In the genomic region with DNA sequence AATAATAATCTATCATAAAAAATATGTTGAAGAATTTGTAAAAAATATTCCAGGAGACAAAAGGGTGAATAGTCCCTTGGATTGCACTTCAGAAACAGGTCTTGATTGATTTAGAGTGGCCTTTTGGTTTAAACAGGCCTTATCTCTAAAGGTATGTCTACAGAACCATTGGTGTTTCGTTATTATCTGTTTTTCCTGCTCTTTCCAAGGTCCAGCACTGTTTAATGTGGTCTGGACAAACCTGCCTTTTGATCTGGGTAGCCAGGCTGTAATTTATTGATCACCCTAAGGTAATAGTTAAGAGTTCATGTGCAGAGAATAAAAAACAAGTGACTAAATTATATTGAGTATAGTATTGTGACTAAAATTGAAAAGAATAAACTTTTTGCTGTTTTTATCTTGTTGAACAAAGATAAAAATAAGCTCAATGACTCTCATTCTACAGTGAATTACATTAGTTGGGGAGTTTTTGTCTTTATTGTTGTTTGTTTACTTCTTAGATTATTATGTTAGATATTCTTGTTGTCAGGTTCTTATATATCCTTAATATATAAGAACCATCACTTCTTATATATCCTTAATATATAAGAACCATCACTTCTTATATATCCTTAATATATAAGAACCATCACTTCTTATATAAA, we compare ENCODE assay signal across 1 cellular context.
A peak's percentile ranks its signal among the peaks of the same experiment; 100 is the strongest.
TF ChIP-seq lines count a peak whose summit lies in the region.

No MANE protein-coding gene starts in this region.

TF ChIP-seq in HepG2, 621 proteins besides CTCF, POLR2A, EP300 and RAD21 (continued from another document and continues in another):
- TF ChIP-seq POGK (CRISPR knock-in tag; conservative IDR thresholded peaks at IDR 0.05) (no peak), ZBTB44 (CRISPR knock-in tag; IDR thresholded peaks at IDR 0.05) (no peak), MTA3 (CRISPR knock-in tag; IDR thresholded peaks at IDR 0.05) (no peak), PHB2 (IDR thresholded peaks at IDR 0.05; ENCODE audit: partially characterized antibody) (no peak), MAX (IDR thresholded peaks at IDR 0.05) (peak; percentile 24; the same call in 1 of the 2 replicates), TBL1XR1 (IDR thresholded peaks at IDR 0.05; ENCODE audit: borderline replicate concordance, low read length, partially characterized antibody) (peak; percentile 87), HNRNPLL (IDR thresholded peaks at IDR 0.05; ENCODE audit: low read depth, low read length, poor library complexity, severe bottlenecking) (no peak), ZNF644 (CRISPR knock-in tag; IDR thresholded peaks at IDR 0.05; ENCODE audit: low read depth) (no peak), POLR2AphosphoS5 (IDR thresholded peaks at IDR 0.05; ENCODE audit: low read depth, low read length) (no peak), ZNF784 (CRISPR knock-in tag; IDR thresholded peaks at IDR 0.05; ENCODE audit: borderline replicate concordance) (no peak), KDM1A (CRISPR knock-in tag; IDR thresholded peaks at IDR 0.05) (no peak), ZNF142 (CRISPR knock-in tag; IDR thresholded peaks at IDR 0.05) (no peak), NFE2L2 (IDR thresholded peaks at IDR 0.05; ENCODE audit: low read length) (no peak), SNAPC4 (CRISPR knock-in tag; IDR thresholded peaks at IDR 0.05) (no peak), ZBTB26 (CRISPR knock-in tag; IDR thresholded peaks at IDR 0.05; ENCODE audit: borderline replicate concordance) (no peak), ZNF703 (CRISPR knock-in tag; IDR thresholded peaks at IDR 0.05; ENCODE audit: borderline replicate concordance) (no peak), ZNF746 (CRISPR knock-in tag; IDR thresholded peaks at IDR 0.05) (no peak), GZF1 (CRISPR knock-in tag; IDR thresholded peaks at IDR 0.05) (no peak), BRF2 (CRISPR knock-in tag; IDR thresholded peaks at IDR 0.05) (no peak), MTERF4 (CRISPR knock-in tag; IDR thresholded peaks at IDR 0.05) (no peak), PAF1 (CRISPR knock-in tag; IDR thresholded peaks at IDR 0.05) (no peak), ZFP36L2 (CRISPR knock-in tag; IDR thresholded peaks at IDR 0.05) (no peak), ZNF337 (CRISPR knock-in tag; IDR thresholded peaks at IDR 0.05; ENCODE audit: borderline replicate concordance, low read depth) (no peak)
- TF ChIP-seq, protein P1, sequence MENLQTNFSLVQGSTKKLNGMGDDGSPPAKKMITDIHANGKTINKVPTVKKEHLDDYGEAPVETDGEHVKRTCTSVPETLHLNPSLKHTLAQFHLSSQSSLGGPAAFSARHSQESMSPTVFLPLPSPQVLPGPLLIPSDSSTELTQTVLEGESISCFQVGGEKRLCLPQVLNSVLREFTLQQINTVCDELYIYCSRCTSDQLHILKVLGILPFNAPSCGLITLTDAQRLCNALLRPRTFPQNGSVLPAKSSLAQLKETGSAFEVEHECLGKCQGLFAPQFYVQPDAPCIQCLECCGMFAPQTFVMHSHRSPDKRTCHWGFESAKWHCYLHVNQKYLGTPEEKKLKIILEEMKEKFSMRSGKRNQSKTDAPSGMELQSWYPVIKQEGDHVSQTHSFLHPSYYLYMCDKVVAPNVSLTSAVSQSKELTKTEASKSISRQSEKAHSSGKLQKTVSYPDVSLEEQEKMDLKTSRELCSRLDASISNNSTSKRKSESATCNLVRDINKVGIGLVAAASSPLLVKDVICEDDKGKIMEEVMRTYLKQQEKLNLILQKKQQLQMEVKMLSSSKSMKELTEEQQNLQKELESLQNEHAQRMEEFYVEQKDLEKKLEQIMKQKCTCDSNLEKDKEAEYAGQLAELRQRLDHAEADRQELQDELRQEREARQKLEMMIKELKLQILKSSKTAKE (CRISPR knock-in tag; IDR thresholded peaks at IDR 0.05; ENCODE audit: borderline replicate concordance), result peak; percentile 77
- TF ChIP-seq, protein P2, sequence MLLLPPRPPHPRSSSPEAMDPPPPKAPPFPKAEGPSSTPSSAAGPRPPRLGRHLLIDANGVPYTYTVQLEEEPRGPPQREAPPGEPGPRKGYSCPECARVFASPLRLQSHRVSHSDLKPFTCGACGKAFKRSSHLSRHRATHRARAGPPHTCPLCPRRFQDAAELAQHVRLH (CRISPR knock-in tag; IDR thresholded peaks at IDR 0.05; ENCODE audit: borderline replicate concordance, low read depth), result no peak
